25 cellular contexts compared by ENCODE assay signal in genomic region chr11:45569776-45570175, GRCh38.
A peak's percentile ranks its signal among the peaks of the same experiment; 100 is the strongest.
DNase-seq lines count a peak whose midpoint lies in the region; ATAC-seq, FAIRE-seq and TF ChIP-seq lines count a peak whose summit lies in the region.
"Had no signal": no experiment of that assay in that cellular context is flagged by ENCODE, and none has a peak within 500 bp of the region (broad histone marks: within the 10 kb centered on the region; RNA-seq: fewer than 3 reads in every experiment).

No MANE protein-coding gene starts in this region.

- no peak overlapping the region for H2AK5ac ChIP-seq in H1 (ENCODE audit: low read depth, low read length)

- H3K36me3 ChIP-seq in WERI-Rb-1 (no peaks in the 10 kb centered on the region), H1 (ENCODE audit: control insufficient read depth in 2 of 4, insufficient read depth in 4 of 4, low read length in 3 of 4) (no peaks in the 10 kb centered on the region), HepG2 (replicated peaks in 1 of 2; ENCODE audit: control insufficient read depth in 1 of 2, insufficient read depth in 2 of 2, low read length in 2 of 2) (no peaks in the 10 kb centered on the region)
- H3K36me3 ChIP-seq: BE2C, BLaER1 had no signal

- H4K5ac ChIP-seq in H1 (ENCODE audit: insufficient read length, low read depth, low read length): no peak overlapping the region

- H3K27ac ChIP-seq in WERI-Rb-1 (peak overlapping the region; percentile 61), H1 (ENCODE audit: low read depth, low read length) (no peak overlapping the region), HepG2 (ENCODE audit: extremely low read length, insufficient read depth, low read length) (no peak overlapping the region)
- H3K27ac ChIP-seq: BLaER1 had no signal

- no peak overlapping the region for H3K56ac ChIP-seq in H1 (replicated peaks; ENCODE audit: insufficient read length, low read depth, low read length)

- ATAC-seq in HG03565 (IDR thresholded peaks at IDR 0.05; ENCODE audit: unreplicated experiment) (no peak), HepG2 (no peak)
- ATAC-seq: GM12878 had no signal

- no peak overlapping the region for H2BK15ac ChIP-seq in H1 (ENCODE audit: low read length)

- no peak overlapping the region for H3K4ac ChIP-seq in H1 (replicated peaks; ENCODE audit: insufficient read length, low read depth, low read length)

- POLR2A ChIA-PET in H1 (lab: Charles Lee; ENCODE audit: partially characterized antibody): no interaction called here
- POLR2A ChIA-PET in HepG2 (lab: Yijun Ruan, JAX): no interaction called here

- no peak overlapping the region for H3K14ac ChIP-seq in H1 (ENCODE audit: insufficient read length)

- H3K79me2 ChIP-seq in H1 (ENCODE audit: control insufficient read depth in 1 of 2, insufficient read depth in 2 of 2, low read length in 2 of 2) (no peaks in the 10 kb centered on the region), HepG2 (ENCODE audit: insufficient read depth, low read length) (no peaks in the 10 kb centered on the region)

- H3K4me1 ChIP-seq in H1 (replicated peaks in 1 of 4; ENCODE audit: control insufficient read depth in 3 of 4, insufficient read depth in 4 of 4, low read length in 3 of 4): no peaks in the 10 kb centered on the region
- H3K4me1 ChIP-seq in HepG2 (ENCODE audit: insufficient read depth, low read length): no peaks in the 10 kb centered on the region
- H3K4me1 ChIP-seq: BE2C, BLaER1 had no signal

- TF ChIP-seq POLR2A in H1 (IDR thresholded peaks at IDR 0.05; ENCODE audit: control extremely low read depth in 1 of 2, low read depth in 2 of 2, low read length in 2 of 2) (no peak), HepG2 (IDR thresholded peaks at IDR 0.05; ENCODE audit: insufficient read depth in 1 of 2, low read depth in 2 of 2, low read length in 2 of 2) (no peak)

- DNase-seq in NCI-H524 (lab: John Stamatoyannopoulos, UW) (peak; percentile 22 to 66), NCI-H524 treated with DMSO at 0.1 percent for 48 hours (lab: John Stamatoyannopoulos, UW) (no peak), WERI-Rb-1 (peak; percentile 50), H1 (ENCODE audit: low read depth in 1 of 2, low spot score in 2 of 2) (no peak), HepG2 (ENCODE audit: low spot score) (no peak)
- DNase-seq: 8988T; ACHN; BE2C; C1 segment of cervical spinal cord; CD4-positive, alpha-beta memory T cell; CD4-positive, CD25-positive, alpha-beta regulatory T cell; CD8-positive, alpha-beta memory T cell; COR-L47; DMS153; DMS53; DMS79; DND-41; EL; GDM1 had no signal

- no peak overlapping the region for H4K8ac ChIP-seq in H1 (ENCODE audit: extremely low read depth, insufficient read depth, low read length)

- TF ChIP-seq RAD21 in H1 (IDR thresholded peaks at IDR 0.05 in 1 of 2, conservative IDR thresholded peaks at IDR 0.05 in 1 of 2; ENCODE audit: low read depth in 2 of 2, low read length in 2 of 2): no peak
- TF ChIP-seq RAD21 in HepG2 (CRISPR knock-in tag; IDR thresholded peaks at IDR 0.05): no peak

- no peak overlapping the region for H3K23ac ChIP-seq in H1 (ENCODE audit: insufficient read length)

- CTCF ChIA-PET in H1 (lab: Charles Lee; ENCODE audit: partially characterized antibody) (interaction anchor here (0.7 to 1.3 kb wide), 4 partner anchors 85 to 201 kb away, joined by 3 to 6 read pairs (median 3); no protein-coding TSS in a partner anchor), HepG2 (lab: Yijun Ruan, JAX; ENCODE audit: low intra/inter-chr PET ratio, low total read pairs) (no interaction called here)

- H3K27me3 ChIP-seq in WERI-Rb-1 (ENCODE audit: insufficient read depth, low read depth, severe bottlenecking): no peaks in the 10 kb centered on the region
- no peaks in the 10 kb centered on the region for H3K27me3 ChIP-seq in H1 (replicated peaks in 1 of 4; ENCODE audit: control insufficient read depth in 3 of 4, extremely low read depth in 1 of 4, insufficient read depth in 3 of 4, low read length in 3 of 4)
- H3K27me3 ChIP-seq in HepG2 (ENCODE audit: control insufficient read depth in 1 of 2, insufficient read depth in 2 of 2, low read length in 2 of 2): peaks cover 2 to 8% of the 10 kb centered on the region in 2 experiments; a peak in 3 of 5 replicates
- H3K27me3 ChIP-seq: BE2C, BLaER1 had no signal

- TF ChIP-seq EP300 in H1 (IDR thresholded peaks at IDR 0.05; ENCODE audit: borderline replicate concordance in 1 of 2, low read depth in 2 of 2, low read length in 2 of 2) (no peak), HepG2 (IDR thresholded peaks at IDR 0.05; ENCODE audit: low read depth in 2 of 2, low read length in 2 of 2) (no peak), HepG2 (CRISPR knock-in tag; IDR thresholded peaks at IDR 0.05; ENCODE audit: borderline replicate concordance) (no peak)

- H3K18ac ChIP-seq in H1 (ENCODE audit: extremely low read depth, low read length): no peak overlapping the region

- H3K23me2 ChIP-seq in H1 (ENCODE audit: low read depth, low read length): no peaks in the 10 kb centered on the region

- H3K79me1 ChIP-seq in H1 (ENCODE audit: low read depth, low read length): no peaks in the 10 kb centered on the region

- H3K4me2 ChIP-seq in H1 (ENCODE audit: insufficient read depth in 1 of 2, low read depth in 2 of 2, low read length in 2 of 2): no peak overlapping the region
- H3K4me2 ChIP-seq in HepG2 (ENCODE audit: low read depth, low read length): no peak overlapping the region
- H3K4me2 ChIP-seq: BLaER1 had no signal

- no peak overlapping the region for H2BK120ac ChIP-seq in H1 (replicated peaks; ENCODE audit: low read depth, low read length)

- H3K9ac ChIP-seq in H1 (replicated peaks in 1 of 4; ENCODE audit: extremely low read depth in 1 of 4, low read depth in 3 of 4, low read length in 3 of 4): no peak overlapping the region
- H3K9ac ChIP-seq in HepG2 (ENCODE audit: insufficient read depth, low read depth, low read length): no peak overlapping the region
- H3K9ac ChIP-seq: BLaER1 had no signal

- no peak overlapping the region for H2BK12ac ChIP-seq in H1 (ENCODE audit: low read depth, low read length)

- H2BK5ac ChIP-seq in H1 (ENCODE audit: low read depth, low read length): no peak overlapping the region

- no peak overlapping the region for H4K91ac ChIP-seq in H1 (replicated peaks; ENCODE audit: insufficient read length, low read length)

- intact Hi-C loops in HepG2 (cut with micrococcal nuclease; ENCODE audit: unreplicated experiment): no loop called here

- BruUV-seq in HepG2 (replicated peaks; lab: Mats Ljungman, UMichigan): no TSS peak

- H3K4me3 ChIP-seq in WERI-Rb-1 (ENCODE audit: low read depth, low read length): no peak overlapping the region
- H3K4me3 ChIP-seq in H1 (ENCODE audit: extremely low read depth in 1 of 4, insufficient read depth in 2 of 4, low read depth in 3 of 4, low read length in 4 of 4): no peak overlapping the region
- H3K4me3 ChIP-seq in HepG2 (replicated peaks in 1 of 3; ENCODE audit: insufficient read depth in 1 of 3, low read depth in 2 of 3, low read length in 3 of 3): no peak overlapping the region
- H3K4me3 ChIP-seq: BLaER1, GM12878 had no signal

- FAIRE-seq in H1 (lab: Jason Lieb, UNC) (no peak), HepG2 (lab: Jason Lieb, UNC) (no peak)
- FAIRE-seq: A204.1, GM12878, GM12892, GM18507 had no signal

- 93% methylated on average over 8 of the region's 8 CpGs; no CpG with 5 or more reads in 1 of the 2 experiments for WGBS in H1 (ENCODE audit: extremely low coverage in 1 of 2, insufficient coverage in 1 of 2, insufficient read length in 1 of 2, insufficient replicate concordance in 2 of 2, low coverage in 1 of 2, low lambda C conversion rate in 2 of 2, missing lambda C conversion rate in 1 of 2), 2 experiments
- WGBS in HepG2 (ENCODE audit: low lambda C conversion rate): 5% methylated on average over 7 of the region's 8 CpGs

- H2AFZ ChIP-seq in H1 (ENCODE audit: low read length): no peak overlapping the region
- H2AFZ ChIP-seq in HepG2 (ENCODE audit: low read length): no peak overlapping the region

- no peak overlapping the region for H2BK20ac ChIP-seq in H1 (ENCODE audit: low read length)

- no peaks in the 10 kb centered on the region for H3K9me3 ChIP-seq in WERI-Rb-1 (ENCODE audit: severe bottlenecking)
- no peaks in the 10 kb centered on the region for H3K9me3 ChIP-seq in H1 (ENCODE audit: insufficient read depth in 2 of 2, low read depth in 1 of 2, low read length in 1 of 2)
- H3K9me3 ChIP-seq in HepG2 (ENCODE audit: low read length): no peaks in the 10 kb centered on the region
- H3K9me3 ChIP-seq: BE2C, BLaER1 had no signal

- in situ Hi-C loops in HepG2 (cut with HindIII; ENCODE audit: extremely low pct_ligation_motif_present, low pct_unique_long_range_greater_than_20kb): no loop called here

- H4K20me1 ChIP-seq in H1 (replicated peaks in 1 of 2; ENCODE audit: control insufficient read depth in 1 of 2, insufficient read depth in 2 of 2, low read length in 2 of 2) (peaks cover 0 to 2% of the 10 kb centered on the region in 2 experiments), HepG2 (ENCODE audit: insufficient read depth, low read length) (no peaks in the 10 kb centered on the region)
- H4K20me1 ChIP-seq: BLaER1 had no signal

- TF ChIP-seq CTCF in WERI-Rb-1 (IDR thresholded peaks at IDR 0.05; ENCODE audit: low read depth, low read length) (0 out of 2 replicates have a peak, but pooled peaks have one; percentile 13), H1 (IDR thresholded peaks at IDR 0.05; ENCODE audit: control extremely low read depth in 1 of 3, insufficient read depth in 1 of 3, low read depth in 1 of 3, low read length in 3 of 3) (no peak), HepG2 (CRISPR knock-in tag; IDR thresholded peaks at IDR 0.05) (no peak)

TF ChIP-seq in H1, 55 proteins besides CTCF, POLR2A, EP300 and RAD21 (continues in another document):
- TF ChIP-seq E2F6 (IDR thresholded peaks at IDR 0.05): 0 out of 2 replicates have a peak, but pooled peaks have one; percentile 44

TF ChIP-seq in HepG2, 621 proteins besides CTCF, POLR2A, EP300 and RAD21 (continues in another document):
- TF ChIP-seq ZNF878 (CRISPR knock-in tag; IDR thresholded peaks at IDR 0.05): no peak
- no peak for TF ChIP-seq ZNF274 (CRISPR knock-in tag; IDR thresholded peaks at IDR 0.05)
- TF ChIP-seq RNF2 (conservative IDR thresholded peaks at IDR 0.05; ENCODE audit: low read depth): no peak
- TF ChIP-seq CENPX (CRISPR knock-in tag; IDR thresholded peaks at IDR 0.05): no peak

Comparison
In these comparisons a context has a peak if more than half of its experiments do, and no peak if none do; other contexts are left out.
1. DNase-seq: peak in NCI-H524 (2 of 2) and WERI-Rb-1 (single experiment); none in NCI-H524 treated with DMSO at 0.1 percent for 48 hours (single experiment), H1 (0 of 2) and HepG2 (single experiment).